In the genomic region with DNA sequence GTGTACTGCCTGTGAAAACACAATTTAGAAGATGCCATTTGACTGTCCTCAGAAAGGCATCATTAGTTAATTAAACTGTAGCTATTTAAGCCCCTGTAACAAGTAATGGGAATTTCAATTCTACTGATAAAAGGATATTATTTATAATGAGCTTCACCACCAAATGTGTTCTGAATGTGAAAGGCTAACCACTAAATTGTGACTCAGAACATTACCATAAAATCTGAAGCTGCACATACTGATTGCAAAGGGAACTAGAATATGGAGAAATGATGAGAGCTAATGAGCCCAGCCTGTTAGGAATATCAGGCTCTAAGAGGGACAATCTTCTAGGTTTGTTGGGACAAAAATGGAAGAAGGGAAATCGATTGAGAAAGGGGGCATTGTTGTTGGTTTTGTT, we compare ENCODE assay signal across 33 cellular contexts.
"Had no signal": no experiment of that assay in that cellular context is flagged by ENCODE, and none has a peak within 500 bp of the region (broad histone marks: within the 10 kb centered on the region; RNA-seq: fewer than 3 reads in every experiment).

No MANE protein-coding gene starts in this region.

- H3K9me3 ChIP-seq: Peyer's patch, SJSA1 had no signal

- H3K4me1 ChIP-seq: Peyer's patch, SJSA1 had no signal

- H3K27me3 ChIP-seq: Peyer's patch, SJSA1 had no signal

- DNase-seq: activated CD4-positive, alpha-beta memory T cell treated with anti-CD3 and anti-CD28 coated beads, Interleukin-2, amount 10 ng/mL, durations not matched to agents 7 days and 5 days; activated CD4-positive, alpha-beta T cell treated with anti-CD3 and anti-CD28 coated beads for 1 hour; activated CD4-positive, alpha-beta T cell treated with anti-CD3 and anti-CD28 coated beads for 48 hours; activated CD4-positive, CD25-positive, alpha-beta regulatory T cell; activated CD8-positive, alpha-beta memory T cell treated with anti-CD3 and anti-CD28 coated beads for 24 hours; activated CD8-positive, alpha-beta memory T cell treated with anti-CD3 and anti-CD28 coated beads, Interleukin-2, amount 10 ng/mL, durations not matched to agents 7 days and 5 days; activated CD8-positive, alpha-beta memory T cell treated with anti-CD3 and anti-CD28 coated beads, Interleukin-2, amount 50 U/mL, for 48 hours; activated effector memory CD4-positive, alpha-beta T cell treated with Interleukin-2 at 50 U/mL for 16 hours; activated naive CD4-positive, alpha-beta T cell treated with anti-CD3 and anti-CD28 coated beads, Interleukin-2, amount 10 ng/mL, durations not matched to agents 7 days and 5 days; activated naive CD8-positive, alpha-beta T cell treated with anti-CD3 and anti-CD28 coated beads, Interleukin-2, amount 50 U/mL, for 24 hours; activated T-cell treated with anti-CD3 and anti-CD28 coated beads, Interleukin-2, amount 50 U/mL, for 48 hours; anterior cingulate cortex; caudate nucleus; Kasumi-1; KG1; MM.1S; MV-4-11; NCI-H1092; NCI-H1436 treated with DMSO at 0.1 percent for 48 hours; NCI-H1694 treated with DMSO at 0.1 percent for 48 hours; NCI-H2029; NCI-H345; NCI-H524 treated with DMSO at 0.1 percent for 48 hours; NCI-H748 treated with DMSO at 0.1 percent for 48 hours; NK-92 treated with Interleukin-12 subunit alpha and Interleukin-12 subunit beta, amount 100 ng/mL, for 24 hours; PC-3; Peyer's patch; RPMI8226; SHP77 treated with DMSO at 0.1 percent for 48 hours; T-helper 1 cell; T1000; WERI-Rb-1 had no signal

- H3K36me3 ChIP-seq: Peyer's patch, SJSA1, WERI-Rb-1 had no signal

- H3K4me3 ChIP-seq: Peyer's patch, SJSA1 had no signal

- H3K27ac ChIP-seq: Peyer's patch, SJSA1, WERI-Rb-1 had no signal
